In the genomic region with DNA sequence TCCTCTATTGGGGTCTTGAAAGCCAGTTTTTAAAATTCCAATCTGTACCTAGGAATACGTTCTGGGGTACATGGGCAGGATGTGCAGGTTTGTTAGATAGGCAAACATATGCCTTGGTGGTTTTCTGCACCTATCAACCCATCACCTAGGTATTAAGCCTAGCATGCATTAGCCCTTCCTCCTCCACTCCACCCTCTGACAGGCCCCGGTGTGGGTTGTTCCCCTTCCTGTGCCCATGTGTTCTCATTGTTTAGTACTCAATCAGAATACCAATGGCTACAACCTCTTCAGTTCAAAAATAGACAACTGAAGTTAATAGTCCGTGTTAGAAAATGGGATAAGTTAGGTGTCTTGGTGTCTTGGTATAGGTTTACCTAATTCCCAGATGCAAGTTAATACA, we compare ENCODE assay signal across 36 cellular contexts. TPM values are rescaled to one million over a fixed set of nuclear protein-coding genes. Genes with fewer than 3 reads are reported as not detected.
"Had no signal": no experiment of that assay in that cellular context is flagged by ENCODE, and none has a peak within 500 bp of the region (broad histone marks: within the 10 kb centered on the region; RNA-seq: fewer than 3 reads in every experiment).

No MANE protein-coding gene starts in this region.

- H3K27me3 ChIP-seq: ascending aorta, cardiac muscle cell, Peyer's patch, SJSA1 had no signal

- H3K36me3 ChIP-seq: ascending aorta, cardiac muscle cell, Peyer's patch, SJSA1 had no signal

- H3K9me2 ChIP-seq: SK-N-SH had no signal

- H3K4me1 Mint-ChIP-seq: activated CD4-positive, alpha-beta T cell treated with anti-CD3 and anti-CD28 coated beads, Interleukin-2, amount 10 ng/mL, durations not matched to agents 24 days and 14 days; activated naive CD8-positive, alpha-beta T cell treated with anti-CD3 and anti-CD28 coated beads for 36 hours; activated T-helper 17 cell treated with anti-CD3 and anti-CD28 coated beads, Interleukin-2, amount 50 U/mL, for 72 hours; central memory CD8-positive, alpha-beta T cell had no signal

- H3K9me3 ChIP-seq: ascending aorta, Peyer's patch, SJSA1, SK-N-SH had no signal

- H3K27ac ChIP-seq: ascending aorta, cardiac muscle cell, coronary artery, Peyer's patch, SJSA1, VCaP had no signal

- H3K4me3 Mint-ChIP-seq: activated CD4-positive, alpha-beta T cell treated with anti-CD3 and anti-CD28 coated beads, Interleukin-2, amount 10 ng/mL, durations not matched to agents 24 days and 14 days; activated CD8-positive, alpha-beta T cell treated with anti-CD3 and anti-CD28 coated beads for 36 hours; activated naive CD8-positive, alpha-beta T cell treated with anti-CD3 and anti-CD28 coated beads for 36 hours; activated T-cell treated with anti-CD3 and anti-CD28 coated beads, Interleukin-2, amount 50 U/mL, for 72 hours; activated T-helper 17 cell treated with anti-CD3 and anti-CD28 coated beads, Interleukin-2, amount 50 U/mL, for 72 hours; central memory CD8-positive, alpha-beta T cell; T-helper 1 cell treated with Interleukin-12 subunit alpha and Interleukin-12 subunit beta and Interleukin-4 antibody, amounts not matched to agents 30 μg/mL and 1 μg/mL, for 36 hours; T-helper 2 cell treated with Interferon-gamma antibody and Interleukin-4, amounts not matched to agents 5 μg/mL and 100 μg/mL, for 36 hours had no signal

- H3K4me1 ChIP-seq: ascending aorta, Peyer's patch, SJSA1 had no signal

- H3K27me3 Mint-ChIP-seq: activated CD4-positive, alpha-beta T cell treated with anti-CD3 and anti-CD28 coated beads, Interleukin-2, amount 10 ng/mL, durations not matched to agents 24 days and 14 days; activated CD8-positive, alpha-beta T cell treated with anti-CD3 and anti-CD28 coated beads for 36 hours; activated naive CD8-positive, alpha-beta T cell treated with anti-CD3 and anti-CD28 coated beads for 36 hours; activated T-helper 17 cell treated with anti-CD3 and anti-CD28 coated beads, Interleukin-2, amount 50 U/mL, for 72 hours; central memory CD8-positive, alpha-beta T cell had no signal

- DNase-seq: activated CD4-positive, alpha-beta T cell treated with anti-CD3 and anti-CD28 coated beads for 1 hour; activated CD4-positive, alpha-beta T cell treated with anti-CD3 and anti-CD28 coated beads, Interleukin-2, amount 10 ng/mL, durations not matched to agents 24 days and 14 days; activated CD4-positive, alpha-beta T cell treated with anti-CD3 and anti-CD28 coated beads, Interleukin-2, amount 50 U/mL, for 4 hours; activated CD4-positive, CD25-positive, alpha-beta regulatory T cell; activated CD8-positive, alpha-beta T cell treated with anti-CD3 and anti-CD28 coated beads for 36 hours; activated effector memory CD4-positive, alpha-beta T cell treated with anti-CD3 and anti-CD28 coated beads, Interleukin-2, amount 50 U/mL, for 16 hours; activated naive CD4-positive, alpha-beta T cell; activated naive CD4-positive, alpha-beta T cell treated with anti-CD3 and anti-CD28 coated beads, Interleukin-2, amount 50 U/mL, for 16 hours; activated naive CD8-positive, alpha-beta T cell treated with anti-CD3 and anti-CD28 coated beads for 36 hours; activated T-cell treated with anti-CD3 and anti-CD28 coated beads, Interleukin-2, amount 50 U/mL, for 1 hour; activated T-cell treated with anti-CD3 and anti-CD28 coated beads, Interleukin-2, amount 50 U/mL, for 72 hours; amygdala; NCI-H1105; NCI-H1417 treated with DMSO at 0.1 percent for 48 hours; NCI-H1694 treated with DMSO at 0.1 percent for 48 hours; NCI-H2029; NCI-H345; NCI-H524 treated with DMSO at 0.1 percent for 48 hours; NCI-H748 treated with DMSO at 0.1 percent for 48 hours; NK-92 treated with Interleukin-12 subunit alpha and Interleukin-12 subunit beta, amount 100 ng/mL, for 24 hours; PC-3; Peyer's patch; RPMI8226; SHP77 treated with DMSO at 0.1 percent for 48 hours; SK-N-SH had no signal

- H3K4me2 ChIP-seq: SK-N-SH had no signal

- H3K9ac ChIP-seq: SK-N-SH had no signal

- H3K9me3 Mint-ChIP-seq: activated CD4-positive, alpha-beta T cell treated with anti-CD3 and anti-CD28 coated beads, Interleukin-2, amount 10 ng/mL, durations not matched to agents 24 days and 14 days; activated CD8-positive, alpha-beta T cell treated with anti-CD3 and anti-CD28 coated beads for 36 hours; activated naive CD8-positive, alpha-beta T cell treated with anti-CD3 and anti-CD28 coated beads for 36 hours; activated T-cell treated with anti-CD3 and anti-CD28 coated beads, Interleukin-2, amount 50 U/mL, for 72 hours; activated T-helper 17 cell treated with anti-CD3 and anti-CD28 coated beads, Interleukin-2, amount 50 U/mL, for 72 hours; T-helper 1 cell treated with Interleukin-12 subunit alpha and Interleukin-12 subunit beta and Interleukin-4 antibody, amounts not matched to agents 30 μg/mL and 1 μg/mL, for 36 hours; T-helper 2 cell treated with Interferon-gamma antibody and Interleukin-4, amounts not matched to agents 5 μg/mL and 100 μg/mL, for 36 hours had no signal

- H3K27ac Mint-ChIP-seq: activated CD4-positive, alpha-beta T cell treated with anti-CD3 and anti-CD28 coated beads, Interleukin-2, amount 10 ng/mL, durations not matched to agents 24 days and 14 days; activated CD8-positive, alpha-beta T cell treated with anti-CD3 and anti-CD28 coated beads for 36 hours; activated naive CD8-positive, alpha-beta T cell treated with anti-CD3 and anti-CD28 coated beads for 36 hours; activated T-cell treated with anti-CD3 and anti-CD28 coated beads, Interleukin-2, amount 50 U/mL, for 72 hours; activated T-helper 17 cell treated with anti-CD3 and anti-CD28 coated beads, Interleukin-2, amount 50 U/mL, for 72 hours; T-helper 1 cell treated with Interleukin-12 subunit alpha and Interleukin-12 subunit beta and Interleukin-4 antibody, amounts not matched to agents 30 μg/mL and 1 μg/mL, for 36 hours; T-helper 2 cell treated with Interferon-gamma antibody and Interleukin-4, amounts not matched to agents 5 μg/mL and 100 μg/mL, for 36 hours had no signal

- ATAC-seq: activated CD8-positive, alpha-beta T cell treated with anti-CD3 and anti-CD28 coated beads for 36 hours; activated T-cell treated with anti-CD3 and anti-CD28 coated beads, Interleukin-2, amount 50 U/mL, for 72 hours; activated T-helper 17 cell treated with anti-CD3 and anti-CD28 coated beads, Interleukin-2, amount 50 U/mL, for 72 hours; PC-3 had no signal

- H3K4me3 ChIP-seq: ascending aorta, cardiac muscle cell, coronary artery, Peyer's patch, SJSA1 had no signal

- H3K36me3 Mint-ChIP-seq: activated naive CD8-positive, alpha-beta T cell treated with anti-CD3 and anti-CD28 coated beads for 36 hours had no signal

RNA-seq across cellular contexts. Expression of a gene that starts 3.4 kb away (rescaled TPM):
- total RNA-seq: activated CD4-positive, alpha-beta T cell treated with anti-CD3 and anti-CD28 coated beads, Interleukin-2, amount 10 ng/mL, durations not matched to agents 24 days and 14 days; activated CD8-positive, alpha-beta memory T cell treated with anti-CD3 and anti-CD28 coated beads for 36 hours; activated CD8-positive, alpha-beta T cell treated with anti-CD3 and anti-CD28 coated beads for 36 hours; activated naive CD8-positive, alpha-beta T cell treated with anti-CD3 and anti-CD28 coated beads for 36 hours; activated T-cell treated with anti-CD3 and anti-CD28 coated beads, Interleukin-2, amount 50 U/mL, for 72 hours; activated T-helper 17 cell treated with anti-CD3 and anti-CD28 coated beads, Interleukin-2, amount 50 U/mL, for 72 hours; ascending aorta; MCF 10A; PC-3; SJSA1 had no signal

RNA-seq across cellular contexts. Expression of a gene that starts 41.2 kb away (rescaled TPM):
- total RNA-seq: activated CD4-positive, alpha-beta T cell treated with anti-CD3 and anti-CD28 coated beads, Interleukin-2, amount 10 ng/mL, durations not matched to agents 24 days and 14 days; activated CD8-positive, alpha-beta memory T cell treated with anti-CD3 and anti-CD28 coated beads for 36 hours; activated CD8-positive, alpha-beta T cell treated with anti-CD3 and anti-CD28 coated beads for 36 hours; activated naive CD8-positive, alpha-beta T cell treated with anti-CD3 and anti-CD28 coated beads for 36 hours; activated T-cell treated with anti-CD3 and anti-CD28 coated beads, Interleukin-2, amount 50 U/mL, for 72 hours; activated T-helper 17 cell treated with anti-CD3 and anti-CD28 coated beads, Interleukin-2, amount 50 U/mL, for 72 hours; PC-3; SJSA1 had no signal
